Comparison of ENCODE assay signal across 9 cellular contexts in the genomic region with DNA sequence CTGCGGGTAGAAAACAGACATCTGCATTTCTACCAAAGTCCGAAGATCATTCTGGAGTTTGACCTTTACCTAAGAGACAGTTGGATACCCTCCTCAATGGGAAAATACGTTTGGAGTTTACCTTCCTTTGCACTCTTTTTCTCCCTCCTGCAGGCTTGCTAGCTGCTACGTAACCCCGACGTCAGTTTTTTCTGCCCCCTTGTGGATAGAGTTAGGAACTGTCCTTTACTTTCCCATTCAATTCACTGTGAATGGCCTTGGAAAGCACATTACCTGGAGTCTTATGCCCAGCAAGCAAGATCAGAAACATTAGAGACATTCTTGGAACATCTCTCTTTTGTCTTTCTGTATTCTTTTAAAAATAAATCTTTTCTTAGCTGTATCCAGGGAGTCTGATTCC.
DNase-seq lines count a peak whose midpoint lies in the region; ATAC-seq and TF ChIP-seq lines count a peak whose summit lies in the region.
"Had no signal": no experiment of that assay in that cellular context is flagged by ENCODE, and none has a peak within 500 bp of the region (broad histone marks: within the 10 kb centered on the region; RNA-seq: fewer than 3 reads in every experiment).

No MANE protein-coding gene starts in this region.

- H3K27ac ChIP-seq in thoracic aorta: no peak overlapping the region

- no peaks in the 10 kb centered on the region for H3K4me1 ChIP-seq in thoracic aorta (ENCODE audit: control insufficient read depth in 1 of 2, low read depth in 2 of 2)

- no peak for TF ChIP-seq POLR2A in erythroblast (IDR thresholded peaks at IDR 0.05; ENCODE audit: low read length)

- TF ChIP-seq CTCF in thoracic aorta (IDR thresholded peaks at IDR 0.05): peak; percentile 42

- ATAC-seq in thoracic aorta (ENCODE audit: insufficient number of reproducible peaks, low FRiP score, low read depth): no peak
- ATAC-seq in HG03460 (IDR thresholded peaks at IDR 0.05; ENCODE audit: unreplicated experiment): no peak
- ATAC-seq: naive thymus-derived CD8-positive, alpha-beta T cell had no signal

- no peak overlapping the region for H3K4me3 ChIP-seq in thoracic aorta

- peak; percentile 13 for DNase-seq in NCI-H2227 (lab: John Stamatoyannopoulos, UW; ENCODE audit: unreplicated experiment)
- DNase-seq in NCI-H2227 treated with DMSO at 0.1 percent for 48 hours (lab: John Stamatoyannopoulos, UW): no peak
- peak; percentile 7 for DNase-seq in H4 (ENCODE audit: low spot score)
- DNase-seq in NCI-H2171 (lab: John Stamatoyannopoulos, UW): peak; percentile 12
- DNase-seq in erythroblast (lab: John Stamatoyannopoulos, UW): peak; percentile 0 to 13
- no peak for DNase-seq in thoracic aorta (ENCODE audit: low spot score)
- DNase-seq in SW 1271 (lab: John Stamatoyannopoulos, UW): no peak

- H3K36me3 ChIP-seq in thoracic aorta: no peaks in the 10 kb centered on the region

- no peaks in the 10 kb centered on the region for H3K27me3 ChIP-seq in thoracic aorta (replicated peaks; ENCODE audit: insufficient read depth)

- H3K9me3 ChIP-seq in thoracic aorta: no peaks in the 10 kb centered on the region

Comparison
In these comparisons a context has a peak if more than half of its experiments do, and no peak if none do; other contexts are left out.
1. DNase-seq: peak in NCI-H2227 (single experiment), H4 (single experiment), NCI-H2171 (single experiment) and erythroblast (2 of 2); none in NCI-H2227 treated with DMSO at 0.1 percent for 48 hours (single experiment), thoracic aorta (single experiment) and SW 1271 (0 of 2).